Comparison of ENCODE assay signal across 11 cellular contexts in the genomic region with DNA sequence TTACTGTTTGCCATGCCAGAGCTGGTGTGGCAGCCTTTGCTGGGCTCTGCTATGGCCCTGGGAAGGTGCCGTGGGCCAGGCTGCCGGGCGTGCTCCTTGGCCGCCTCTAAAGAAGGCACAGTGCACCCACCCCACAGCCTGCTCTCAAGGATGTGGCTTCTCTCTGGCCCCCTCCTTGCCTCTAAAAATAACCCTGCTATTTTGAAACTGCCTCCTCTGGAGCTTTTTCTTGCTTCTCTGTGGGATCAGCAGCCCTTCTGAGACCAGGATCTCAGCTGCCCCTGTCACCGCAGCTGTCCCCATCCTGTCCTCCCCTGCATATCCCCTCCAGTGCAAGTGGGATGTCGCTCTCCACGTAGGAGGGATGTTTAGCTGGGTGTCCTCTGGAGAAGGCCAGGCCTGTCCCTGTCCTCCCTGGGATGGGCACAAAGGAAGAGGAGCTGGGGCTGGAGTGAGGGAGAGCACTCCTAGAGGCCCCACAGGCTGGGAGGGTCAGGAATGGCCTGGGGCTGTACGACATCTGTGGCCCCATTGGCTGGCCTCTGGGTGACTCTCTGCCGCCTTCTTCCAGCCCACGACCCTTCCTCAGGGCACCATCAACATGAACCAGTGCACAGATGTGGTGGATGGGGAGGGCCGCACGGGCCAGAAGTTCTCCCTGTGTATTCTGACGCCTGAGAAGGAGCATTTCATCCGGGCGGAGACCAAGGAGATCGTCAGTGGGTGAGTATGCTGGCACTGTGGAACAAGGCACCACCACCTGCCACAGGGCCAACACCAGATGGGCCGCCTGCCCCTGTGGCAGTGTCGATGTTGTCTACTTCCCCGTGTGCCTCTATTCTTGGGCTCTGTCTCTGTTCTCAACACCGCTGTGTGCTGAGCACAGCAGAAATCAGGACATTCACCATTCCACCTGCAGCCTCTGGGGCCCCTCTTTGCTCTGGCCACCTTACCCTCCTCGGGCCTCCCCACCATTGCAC.
DNase-seq lines count a peak whose midpoint lies in the region; ATAC-seq, FAIRE-seq and TF ChIP-seq lines count a peak whose summit lies in the region.
"Had no signal": no experiment of that assay in that cellular context is flagged by ENCODE, and none has a peak within 500 bp of the region (broad histone marks: within the 10 kb centered on the region; RNA-seq: fewer than 3 reads in every experiment).

No MANE protein-coding gene starts in this region.

- H3K27ac ChIP-seq in left ventricle myocardium inferior (replicated peaks): peak overlapping the region; percentile 60
- peak overlapping the region; percentile 66 for H3K27ac ChIP-seq in temporal lobe (ENCODE audit: low read depth, low read length)
- H3K27ac ChIP-seq: esophagus muscularis mucosa had no signal

- no peak overlapping the region for H3K4me3 ChIP-seq in left ventricle myocardium inferior
- H3K4me3 ChIP-seq: esophagus muscularis mucosa had no signal

- FAIRE-seq in RCC 7860 (lab: Jason Lieb, UNC): no peak

- H3K27ac Mint-ChIP-seq in activated T-cell treated with anti-CD3 and anti-CD28 coated beads, Interleukin-2, amount 50 U/mL, for 24 hours: peak overlapping the region; percentile 72
- H3K27ac Mint-ChIP-seq in T-helper 17 cell: peak overlapping the region; percentile 97

- peaks cover 51% of the 10 kb centered on the region for H3K4me1 Mint-ChIP-seq in activated T-cell treated with anti-CD3 and anti-CD28 coated beads, Interleukin-2, amount 50 U/mL, for 24 hours (ENCODE audit: low read depth)
- peaks cover 63% of the 10 kb centered on the region for H3K4me1 Mint-ChIP-seq in T-helper 17 cell

- peaks cover 45% of the 10 kb centered on the region for H3K36me3 ChIP-seq in left ventricle myocardium inferior

- no peak overlapping the region for H3K4me3 Mint-ChIP-seq in activated T-cell treated with anti-CD3 and anti-CD28 coated beads, Interleukin-2, amount 50 U/mL, for 24 hours
- peak overlapping the region; percentile 95 for H3K4me3 Mint-ChIP-seq in T-helper 17 cell

- no peak for TF ChIP-seq CTCF in left ventricle myocardium inferior (IDR thresholded peaks at IDR 0.05; ENCODE audit: borderline replicate concordance)

- peaks cover 80% of the 10 kb centered on the region for H3K4me1 ChIP-seq in left ventricle myocardium inferior

- H3K27me3 ChIP-seq in left ventricle myocardium inferior (ENCODE audit: low read depth): no peaks in the 10 kb centered on the region
- H3K27me3 ChIP-seq: esophagus muscularis mucosa had no signal

- DNase-seq in activated T-cell treated with anti-CD3 and anti-CD28 coated beads, Interleukin-2, amount 50 U/mL, for 24 hours: no peak
- no peak for DNase-seq in activated T-cell treated with anti-CD3 and anti-CD28 coated beads, Interleukin-2, amount 50 U/mL, for 1 hour
- DNase-seq in T-helper 17 cell (no peak), left ventricle myocardium inferior (no peak), RCC 7860 (ENCODE audit: low spot score) (no peak), hepatic stellate cell (ENCODE audit: low spot score) (no peak), HCEC 1CT (no peak)
- DNase-seq: amniotic stem cell, H7 had no signal

- H3K9me3 ChIP-seq in T-helper 17 cell (ENCODE audit: control insufficient read depth, low read length, poor library complexity, severe bottlenecking): no peaks in the 10 kb centered on the region
- H3K9me3 ChIP-seq in left ventricle myocardium inferior (replicated peaks): no peaks in the 10 kb centered on the region
- H3K9me3 ChIP-seq: esophagus muscularis mucosa had no signal

- H3K36me3 Mint-ChIP-seq in activated T-cell treated with anti-CD3 and anti-CD28 coated beads, Interleukin-2, amount 50 U/mL, for 24 hours (ENCODE audit: low read depth): peaks cover 41% of the 10 kb centered on the region
- peaks cover 4% of the 10 kb centered on the region for H3K36me3 Mint-ChIP-seq in T-helper 17 cell (ENCODE audit: low read depth)

- peak; percentile 48 for ATAC-seq in T-helper 17 cell

- no peaks in the 10 kb centered on the region for H3K9me3 Mint-ChIP-seq in activated T-cell treated with anti-CD3 and anti-CD28 coated beads, Interleukin-2, amount 50 U/mL, for 24 hours

- no peaks in the 10 kb centered on the region for H3K27me3 Mint-ChIP-seq in activated T-cell treated with anti-CD3 and anti-CD28 coated beads, Interleukin-2, amount 50 U/mL, for 24 hours
- no peaks in the 10 kb centered on the region for H3K27me3 Mint-ChIP-seq in T-helper 17 cell

- intact Hi-C loops in left ventricle myocardium inferior (cut with micrococcal nuclease): no loop called here
